Comparison of ENCODE assay signal across 8 cellular contexts in the genomic region with DNA sequence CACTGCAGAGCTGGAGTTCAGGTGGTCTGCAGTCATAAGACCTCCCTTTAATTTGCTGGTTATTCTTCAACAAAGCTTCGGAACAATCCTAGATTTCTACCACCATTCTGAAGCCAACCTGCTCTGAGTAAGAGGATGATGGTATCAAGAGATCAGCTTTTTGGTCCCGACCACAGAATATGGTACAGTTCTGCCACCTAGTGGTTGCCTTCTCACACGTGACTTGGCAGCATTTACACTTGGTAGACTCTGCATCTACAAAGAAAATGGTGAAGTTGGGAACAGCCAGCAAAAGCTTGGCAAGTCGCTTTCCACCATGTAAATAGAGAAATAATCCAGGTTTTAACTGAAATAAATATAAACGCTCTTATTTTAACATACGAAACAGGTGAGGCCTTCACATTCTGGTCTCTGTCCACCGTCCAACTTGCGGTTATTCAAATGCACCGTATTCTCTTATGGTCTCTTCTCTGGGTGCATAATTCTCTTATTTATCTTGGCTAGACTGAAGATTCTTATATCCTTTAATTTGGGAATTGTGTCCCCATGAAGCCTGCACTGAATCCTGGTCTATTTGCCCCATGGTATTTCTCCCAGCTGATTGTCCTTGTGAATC.
DNase-seq lines count a peak whose midpoint lies in the region; ATAC-seq lines count a peak whose summit lies in the region.

No MANE protein-coding gene starts in this region.

- intact Hi-C loops in activated CD4-positive, alpha-beta T cell treated with anti-CD3 and anti-CD28 coated beads for 36 hours (cut with DNase I, micrococcal nuclease), result loop anchor here (1.0 kb wide), 2 partner anchors 579 to 1438 kb away; no protein-coding TSS in a partner anchor

- H3K9me3 Mint-ChIP-seq in activated CD4-positive, alpha-beta T cell treated with anti-CD3 and anti-CD28 coated beads for 36 hours (ENCODE audit: low read depth), result no peaks in the 10 kb centered on the region

- no peaks in the 10 kb centered on the region for H3K27me3 Mint-ChIP-seq in activated CD4-positive, alpha-beta T cell treated with anti-CD3 and anti-CD28 coated beads for 36 hours

- CTCF ChIA-PET in activated CD4-positive, alpha-beta T cell treated with anti-CD3 and anti-CD28 coated beads for 36 hours (lab: Charles Lee), result interaction anchor here (0.6 to 3.1 kb wide), 5 partner anchors 9 to 580 kb away, joined by 3 to 13 read pairs (median 3); no protein-coding TSS in a partner anchor

- POLR2A ChIA-PET in activated CD4-positive, alpha-beta T cell treated with anti-CD3 and anti-CD28 coated beads for 36 hours (lab: Charles Lee), result no interaction called here

- no peaks in the 10 kb centered on the region for H3K4me1 Mint-ChIP-seq in activated CD4-positive, alpha-beta T cell treated with anti-CD3 and anti-CD28 coated beads for 36 hours

- ATAC-seq in GM19455 (IDR thresholded peaks at IDR 0.05; ENCODE audit: unreplicated experiment) (peak; percentile 99), HG03439 (IDR thresholded peaks at IDR 0.05; ENCODE audit: unreplicated experiment) (peak; percentile 98)
- peak; percentile 70 for ATAC-seq in activated CD4-positive, alpha-beta T cell treated with anti-CD3 and anti-CD28 coated beads for 36 hours

- H3K36me3 Mint-ChIP-seq in activated CD4-positive, alpha-beta T cell treated with anti-CD3 and anti-CD28 coated beads for 36 hours (ENCODE audit: low read depth), result no peaks in the 10 kb centered on the region

- no peak overlapping the region for H3K27ac Mint-ChIP-seq in activated CD4-positive, alpha-beta T cell treated with anti-CD3 and anti-CD28 coated beads for 36 hours

- peak; percentile 45 for DNase-seq in EH (ENCODE audit: low read depth)
- peak; percentile 60 for DNase-seq in NCI-H345 (lab: John Stamatoyannopoulos, UW)
- peak; percentile 73 for DNase-seq in activated CD4-positive, alpha-beta T cell treated with anti-CD3 and anti-CD28 coated beads for 36 hours
- peak; percentile 37 for DNase-seq in fibroblast of peridontal ligament (ENCODE audit: extremely low read depth)
- DNase-seq in occipital lobe (lab: John Stamatoyannopoulos, UW), result peak; percentile 7
- DNase-seq in activated CD4-positive, CD25-positive, alpha-beta regulatory T cell (lab: John Stamatoyannopoulos, UW), result no peak

- H3K4me3 Mint-ChIP-seq in activated CD4-positive, alpha-beta T cell treated with anti-CD3 and anti-CD28 coated beads for 36 hours, result no peak overlapping the region

Comparison
In these comparisons a context has a peak if more than half of its experiments do, and no peak if none do; other contexts are left out.
1. DNase-seq: peak in EH (single experiment), NCI-H345 (single experiment), activated CD4-positive, alpha-beta T cell treated with anti-CD3 and anti-CD28 coated beads for 36 hours (single experiment), fibroblast of peridontal ligament (single experiment) and occipital lobe (single experiment); none in activated CD4-positive, CD25-positive, alpha-beta regulatory T cell (0 of 4).
2. Peak in every context shown above with its lines, with median percentiles within 50 percentile points of each other: ATAC-seq.